In genomic region chr17:77958716-77959215, GRCh38 we compare ENCODE assay signal across 9 cellular contexts. TPM values are rescaled to one million over a fixed set of nuclear protein-coding genes. Genes with fewer than 3 reads are reported as not detected.
DNase-seq lines count a peak whose midpoint lies in the region; ATAC-seq, FAIRE-seq and TF ChIP-seq lines count a peak whose summit lies in the region.
"Had no signal": no experiment of that assay in that cellular context is flagged by ENCODE, and none has a peak within 500 bp of the region (broad histone marks: within the 10 kb centered on the region; RNA-seq: fewer than 3 reads in every experiment).

No MANE protein-coding gene starts in this region.

- H3K4me3 ChIP-seq in KMS-11 (IDR thresholded peaks at IDR 0.05; ENCODE audit: insufficient read depth, low read depth, low read length) = no peak overlapping the region
- H3K4me3 ChIP-seq in endothelial cell of umbilical vein (replicated peaks in 1 of 3; ENCODE audit: insufficient read depth in 1 of 3, low read depth in 1 of 3, low read length in 3 of 3) = peak overlapping the region in 2 of 3 experiments; percentile 63 to 67

- dilution Hi-C loops in endothelial cell of umbilical vein (cut with MboI; ENCODE audit: extremely low pct_ligation_motif_present, low sequenced_read_pairs) = no loop called here

- no TSS peak for BruUV-seq in endothelial cell of umbilical vein (replicated peaks; lab: Mats Ljungman, UMichigan)

- H4K20me1 ChIP-seq in KMS-11 (ENCODE audit: insufficient read depth) = peaks cover 8% of the 10 kb centered on the region
- H4K20me1 ChIP-seq in endothelial cell of umbilical vein (replicated peaks; ENCODE audit: control insufficient read depth, extremely low read depth, insufficient read depth, low read length) = peaks cover 3% of the 10 kb centered on the region

- H3K4me2 ChIP-seq in KMS-11 = no peak overlapping the region
- no peak overlapping the region for H3K4me2 ChIP-seq in endothelial cell of umbilical vein (ENCODE audit: insufficient read depth, low read length)

- no peak for TF ChIP-seq CTCF in C4-2B (conservative IDR thresholded peaks at IDR 0.05)
- no peak for TF ChIP-seq CTCF in KMS-11 (conservative IDR thresholded peaks at IDR 0.05; ENCODE audit: low read depth, low read length)
- TF ChIP-seq CTCF in endothelial cell of umbilical vein (IDR thresholded peaks at IDR 0.05; ENCODE audit: extremely low read depth in 1 of 2, insufficient read depth in 1 of 2, low read depth in 1 of 2, low read length in 2 of 2) = no peak

- no peak overlapping the region for H2AFZ ChIP-seq in KMS-11 (ENCODE audit: low read depth)
- peak overlapping the region; percentile 27 for H2AFZ ChIP-seq in endothelial cell of umbilical vein (ENCODE audit: low read depth, low read length)

- H3K27ac ChIP-seq in C4-2B = peak overlapping the region; percentile 65
- H3K27ac ChIP-seq in KMS-11 = no peak overlapping the region
- peak overlapping the region; percentile 21 for H3K27ac ChIP-seq in endothelial cell of umbilical vein (ENCODE audit: insufficient read depth, low read depth, low read length)

- peak; percentile 2 for ATAC-seq in GM21447 (IDR thresholded peaks at IDR 0.05; ENCODE audit: unreplicated experiment)

- H3K36me3 ChIP-seq in KMS-11 (ENCODE audit: insufficient read depth) = no peaks in the 10 kb centered on the region
- no peaks in the 10 kb centered on the region for H3K36me3 ChIP-seq in endothelial cell of umbilical vein (ENCODE audit: control insufficient read depth in 2 of 2, extremely low read depth in 1 of 2, insufficient read depth in 2 of 2, low read length in 2 of 2)

- no peak for FAIRE-seq in endothelial cell of umbilical vein (lab: Jason Lieb, UNC)
- FAIRE-seq: islet of Langerhans had no signal

- no peak for TF ChIP-seq POLR2A in endothelial cell of umbilical vein (IDR thresholded peaks at IDR 0.05; ENCODE audit: low read depth, low read length)

- POLR2A ChIA-PET in endothelial cell of umbilical vein (lab: Charles Lee) = interaction anchor here (0.6 to 2.1 kb wide), 41 partner anchors 11 to 1043 kb away, joined by 3 to 25 read pairs (median 4); no protein-coding TSS in a partner anchor

- no peak for DNase-seq in endothelial cell of umbilical vein (ENCODE audit: low read depth, low spot score)
- DNase-seq in stimulated activated CD4-positive, alpha-beta T cell treated with anti-CD3 and anti-CD28 coated beads, Interleukin-4, amount 100 ng/mL, for 24 hours = peak; percentile 23
- no peak for DNase-seq in OCI-M2 (lab: John Stamatoyannopoulos, UW; ENCODE audit: unreplicated experiment)
- DNase-seq in activated CD4-positive, CD25-positive, alpha-beta regulatory T cell treated with anti-CD3 and anti-CD28 coated beads, Interleukin-2, amount 50 U/mL, for 72 hours = no peak
- no peak for DNase-seq in NCI-H446 (lab: John Stamatoyannopoulos, UW)

- intact Hi-C loops in endothelial cell of umbilical vein (cut with micrococcal nuclease) = loop anchor here (1.0 to 5.0 kb wide), 5 partner anchors 42 to 974 kb away; partner anchors contain the start of genes AFMID and TK1

- peaks cover 51% of the 10 kb centered on the region for H3K4me1 ChIP-seq in KMS-11 (ENCODE audit: low read depth, poor library complexity, severe bottlenecking)
- peaks cover 20% of the 10 kb centered on the region for H3K4me1 ChIP-seq in endothelial cell of umbilical vein (ENCODE audit: control insufficient read depth, extremely low read depth, insufficient read depth, low read length)

- H3K9me3 ChIP-seq in endothelial cell of umbilical vein (replicated peaks; ENCODE audit: control insufficient read depth, insufficient read depth, low read length) = no peaks in the 10 kb centered on the region

- CTCF ChIA-PET in endothelial cell of umbilical vein (lab: Charles Lee) = interaction anchor here (0.8 to 2.6 kb wide), 10 partner anchors 13 to 416 kb away, joined by 3 to 37 read pairs (median 4); no protein-coding TSS in a partner anchor

- H3K79me2 ChIP-seq in KMS-11 (ENCODE audit: insufficient read depth, low read depth) (peaks cover 45% of the 10 kb centered on the region), endothelial cell of umbilical vein (ENCODE audit: control insufficient read depth, insufficient read depth, low read length) (peaks cover 18% of the 10 kb centered on the region)

- peak overlapping the region; percentile 90; the same call in 1 of the 2 replicates for H3K9ac ChIP-seq in KMS-11
- peak overlapping the region; percentile 66 for H3K9ac ChIP-seq in endothelial cell of umbilical vein (replicated peaks; ENCODE audit: extremely low read depth, insufficient read depth, low read length)

- no peaks in the 10 kb centered on the region for H3K9me1 ChIP-seq in endothelial cell of umbilical vein (replicated peaks; ENCODE audit: control insufficient read depth, extremely low read depth, insufficient read depth, low read length)

- H3K27me3 ChIP-seq in KMS-11 (ENCODE audit: insufficient read depth, low read depth) (no peaks in the 10 kb centered on the region), endothelial cell of umbilical vein (ENCODE audit: control insufficient read depth in 2 of 2, insufficient read depth in 2 of 2, low read length in 2 of 2) (peaks cover 22 to 29% of the 10 kb centered on the region in 2 experiments)

TF ChIP-seq in endothelial cell of umbilical vein, 7 proteins besides CTCF, POLR2A, EP300 and RAD21:
- TF ChIP-seq EZH2 (IDR thresholded peaks at IDR 0.05; ENCODE audit: borderline replicate concordance, low read depth, low read length, severe bottlenecking) (no peak), MYC (IDR thresholded peaks at IDR 0.05; ENCODE audit: low read depth, low read length) (no peak), JUN (IDR thresholded peaks at IDR 0.05; ENCODE audit: borderline replicate concordance, insufficient read depth, insufficient read length, low read depth) (no peak), POLR2AphosphoS5 (IDR thresholded peaks at IDR 0.05; ENCODE audit: insufficient read depth, low read depth, low read length) (no peak), FOS (IDR thresholded peaks at IDR 0.05; ENCODE audit: borderline replicate concordance, insufficient read depth, low read length) (no peak), GATA2 (IDR thresholded peaks at IDR 0.05; ENCODE audit: insufficient read depth, insufficient read length, low read depth, low read length) (no peak), MAX (IDR thresholded peaks at IDR 0.05; ENCODE audit: insufficient read depth, insufficient read length) (no peak)

RNA-seq across cellular contexts. Expression of gene TNRC6C, which starts 0.3 kb away (rescaled TPM):
- 17.5 and 20.4 TPM in 2 replicates for total RNA-seq in endothelial cell of umbilical vein
- 1.5 and 2.1 TPM in 2 replicates for polyA plus RNA-seq in endothelial cell of umbilical vein
- 2.2 and 2.7 TPM in 2 replicates for polyA plus RNA-seq in endothelial cell of umbilical vein (2011; cell fraction: cytosol; rRNA removed)
- polyA plus RNA-seq in endothelial cell of umbilical vein (2011; cell fraction: nucleus; rRNA removed) = 7.4 and 8.5 TPM in 2 replicates
- polyA plus RNA-seq in endothelial cell of umbilical vein (2012) = 4.0 and 5.2 TPM in 2 replicates
- 26.0 and 36.6 TPM in 2 replicates for polyA minus RNA-seq in endothelial cell of umbilical vein
- 1.0 TPM for polyA minus RNA-seq in endothelial cell of umbilical vein (2011; cell fraction: cytosol; rRNA and poly(A)+ RNA removed)
- polyA minus RNA-seq in endothelial cell of umbilical vein (2011; cell fraction: nucleus; rRNA and poly(A)+ RNA removed) = 18.3 and 21.3 TPM in 2 replicates
